In the genomic region with DNA sequence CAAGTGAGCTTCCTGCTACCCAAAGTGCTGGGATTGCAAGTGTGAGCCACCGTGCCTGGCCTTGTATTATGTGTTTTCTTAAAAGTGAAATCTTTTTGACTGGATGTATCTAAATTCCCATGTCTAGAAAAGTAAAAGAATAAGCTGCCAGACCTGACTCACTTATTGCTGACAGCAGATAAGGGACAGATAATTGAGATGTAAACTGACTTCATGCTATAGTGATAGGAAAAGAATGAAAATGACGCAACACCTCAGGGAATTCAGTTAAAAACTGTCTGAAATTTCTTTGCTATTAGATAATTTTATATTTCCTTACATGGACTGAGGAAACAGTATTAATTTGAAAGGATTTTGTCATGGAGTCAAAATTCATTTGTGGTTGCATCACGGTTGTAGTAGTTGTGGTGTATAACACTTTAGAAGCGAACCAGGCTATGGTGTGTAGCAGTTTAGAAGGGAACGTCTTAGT, we compare ENCODE assay signal across 1 cellular context.
TF ChIP-seq lines count a peak whose summit lies in the region.

No MANE protein-coding gene starts in this region.

TF ChIP-seq in K562, 482 proteins besides CTCF, POLR2A, EP300 and RAD21 (continued from another document):
- TF ChIP-seq, protein P1, sequence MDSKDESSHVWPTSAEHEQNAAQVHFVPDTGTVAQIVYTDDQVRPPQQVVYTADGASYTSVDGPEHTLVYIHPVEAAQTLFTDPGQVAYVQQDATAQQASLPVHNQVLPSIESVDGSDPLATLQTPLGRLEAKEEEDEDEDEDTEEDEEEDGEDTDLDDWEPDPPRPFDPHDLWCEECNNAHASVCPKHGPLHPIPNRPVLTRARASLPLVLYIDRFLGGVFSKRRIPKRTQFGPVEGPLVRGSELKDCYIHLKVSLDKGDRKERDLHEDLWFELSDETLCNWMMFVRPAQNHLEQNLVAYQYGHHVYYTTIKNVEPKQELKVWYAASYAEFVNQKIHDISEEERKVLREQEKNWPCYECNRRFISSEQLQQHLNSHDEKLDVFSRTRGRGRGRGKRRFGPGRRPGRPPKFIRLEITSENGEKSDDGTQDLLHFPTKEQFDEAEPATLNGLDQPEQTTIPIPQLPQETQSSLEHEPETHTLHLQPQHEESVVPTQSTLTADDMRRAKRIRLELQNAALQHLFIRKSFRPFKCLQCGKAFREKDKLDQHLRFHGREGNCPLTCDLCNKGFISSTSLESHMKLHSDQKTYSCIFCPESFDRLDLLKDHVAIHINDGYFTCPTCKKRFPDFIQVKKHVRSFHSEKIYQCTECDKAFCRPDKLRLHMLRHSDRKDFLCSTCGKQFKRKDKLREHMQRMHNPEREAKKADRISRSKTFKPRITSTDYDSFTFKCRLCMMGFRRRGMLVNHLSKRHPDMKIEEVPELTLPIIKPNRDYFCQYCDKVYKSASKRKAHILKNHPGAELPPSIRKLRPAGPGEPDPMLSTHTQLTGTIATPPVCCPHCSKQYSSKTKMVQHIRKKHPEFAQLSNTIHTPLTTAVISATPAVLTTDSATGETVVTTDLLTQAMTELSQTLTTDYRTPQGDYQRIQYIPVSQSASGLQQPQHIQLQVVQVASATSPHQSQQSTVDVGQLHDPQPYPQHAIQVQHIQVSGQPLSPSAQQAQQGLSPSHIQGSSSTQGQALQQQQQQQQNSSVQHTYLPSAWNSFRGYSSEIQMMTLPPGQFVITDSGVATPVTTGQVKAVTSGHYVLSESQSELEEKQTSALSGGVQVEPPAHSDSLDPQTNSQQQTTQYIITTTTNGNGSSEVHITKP (IDR thresholded peaks at IDR 0.05; ENCODE audit: partially characterized antibody) = no peak
- TF ChIP-seq CEBPG (CRISPR knock-in tag; IDR thresholded peaks at IDR 0.05) = no peak; the same call in 1 of the 2 replicates
- peak; percentile 86 to 92 for TF ChIP-seq CEBPG (tag; conservative IDR thresholded peaks at IDR 0.05 in 1 of 2, IDR thresholded peaks at IDR 0.05 in 1 of 2)
- TF ChIP-seq ARID1B (IDR thresholded peaks at IDR 0.05) = peak; percentile 33; the same call in 1 of the 2 replicates
- TF ChIP-seq CEBPB (tag; IDR thresholded peaks at IDR 0.05) = peak; percentile 80
- peak; percentile 54 for TF ChIP-seq MEIS2 (IDR thresholded peaks at IDR 0.05; ENCODE audit: partially characterized antibody)
- TF ChIP-seq SMARCA4 (IDR thresholded peaks at IDR 0.05) = peak; percentile 29; the same call in 1 of the 2 replicates
- peak; percentile 73; the same call in 1 of the 2 replicates for TF ChIP-seq ATF7 (IDR thresholded peaks at IDR 0.05)
- TF ChIP-seq, protein P2, sequence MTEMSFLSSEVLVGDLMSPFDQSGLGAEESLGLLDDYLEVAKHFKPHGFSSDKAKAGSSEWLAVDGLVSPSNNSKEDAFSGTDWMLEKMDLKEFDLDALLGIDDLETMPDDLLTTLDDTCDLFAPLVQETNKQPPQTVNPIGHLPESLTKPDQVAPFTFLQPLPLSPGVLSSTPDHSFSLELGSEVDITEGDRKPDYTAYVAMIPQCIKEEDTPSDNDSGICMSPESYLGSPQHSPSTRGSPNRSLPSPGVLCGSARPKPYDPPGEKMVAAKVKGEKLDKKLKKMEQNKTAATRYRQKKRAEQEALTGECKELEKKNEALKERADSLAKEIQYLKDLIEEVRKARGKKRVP (CRISPR knock-in tag; IDR thresholded peaks at IDR 0.05) = peak; percentile 41; the same call in 1 of the 2 replicates
- TF ChIP-seq JUND (IDR thresholded peaks at IDR 0.05; ENCODE audit: borderline replicate concordance, low read depth, low read length) = peak; percentile 54; the same call in 1 of the 2 replicates
- TF ChIP-seq JUND (tag; IDR thresholded peaks at IDR 0.05; ENCODE audit: borderline replicate concordance, low read depth, low read length) = peak; percentile 61; the same call in 1 of the 3 replicates
